In genomic region chr5:164186550-164186949, GRCh38 we compare ENCODE assay signal across 26 cellular contexts.
"Had no signal": no experiment of that assay in that cellular context is flagged by ENCODE, and none has a peak within 500 bp of the region (broad histone marks: within the 10 kb centered on the region; RNA-seq: fewer than 3 reads in every experiment).

No MANE protein-coding gene starts in this region.

- H3K4me2 ChIP-seq: hepatocyte had no signal

- H3K36me3 ChIP-seq: colonic mucosa, esophagus muscularis mucosa, gastroesophageal sphincter, heart left ventricle, left lung, lower lobe of right lung had no signal

- H3K36me3 Mint-ChIP-seq: immature natural killer cell, mesothelial cell of epicardium, naive B cell had no signal

- H3K4me1 Mint-ChIP-seq: immature natural killer cell, naive B cell had no signal

- H3K27me3 Mint-ChIP-seq: dendritic cell treated with granulocyte-macrophage colony-stimulating factor and Interleukin-4, amounts not matched to agents 40 ng/mL and 50 ng/mL, for 4 days; effector memory CD8-positive, alpha-beta T cell had no signal

- H3K4me1 ChIP-seq: colonic mucosa, foreskin keratinocyte, gastroesophageal sphincter, left lung, lower lobe of right lung had no signal

- ATAC-seq: effector memory CD8-positive, alpha-beta T cell; foreskin keratinocyte; gastroesophageal sphincter; heart left ventricle; left lung; left ventricle myocardium superior; lower lobe of right lung; mucosa of descending colon had no signal

- H2AFZ ChIP-seq: hepatocyte had no signal

- H3K4me3 ChIP-seq: colonic mucosa, esophagus muscularis mucosa, gastroesophageal sphincter, heart left ventricle, hepatocyte, left lung, lower lobe of right lung, mucosa of descending colon had no signal

- H3K79me2 ChIP-seq: hepatocyte had no signal

- H3K27ac ChIP-seq: colonic mucosa, esophagus muscularis mucosa, foreskin keratinocyte, gastroesophageal sphincter, heart left ventricle, hepatocyte, left lung, lower lobe of right lung had no signal

- H3K9me3 Mint-ChIP-seq: dendritic cell treated with granulocyte-macrophage colony-stimulating factor and Interleukin-4, amounts not matched to agents 40 ng/mL and 50 ng/mL, for 4 days; endodermal cell; mesothelial cell of epicardium; naive B cell had no signal

- H3K27ac Mint-ChIP-seq: dendritic cell treated with granulocyte-macrophage colony-stimulating factor and Interleukin-4, amounts not matched to agents 40 ng/mL and 50 ng/mL, for 4 days; effector memory CD8-positive, alpha-beta T cell; endodermal cell; immature natural killer cell; mesothelial cell of epicardium had no signal

- H3K27me3 ChIP-seq: colonic mucosa, esophagus muscularis mucosa, foreskin keratinocyte, gastroesophageal sphincter, heart left ventricle, hepatocyte, left lung had no signal

- H3K9me3 ChIP-seq: colonic mucosa, esophagus muscularis mucosa, gastroesophageal sphincter, heart left ventricle, left lung, lower lobe of right lung, mucosa of descending colon had no signal

- H3K4me3 Mint-ChIP-seq: dendritic cell treated with granulocyte-macrophage colony-stimulating factor and Interleukin-4, amounts not matched to agents 40 ng/mL and 50 ng/mL, for 4 days; effector memory CD8-positive, alpha-beta T cell; endodermal cell; immature natural killer cell; mesothelial cell of epicardium; naive B cell had no signal

- DNase-seq: colonic mucosa; cortex of kidney; effector CD8-positive, alpha-beta T cell; effector memory CD8-positive, alpha-beta T cell; endodermal cell; foreskin keratinocyte; heart left ventricle; hypothalamus; immature natural killer cell; islet precursor cell; kidney; kidney glomerular epithelial cell; left lung; left ventricle myocardium superior; lower lobe of right lung; mesenchymal stem cell; mucosa of descending colon; naive B cell had no signal

- FAIRE-seq: endometrium, endothelial cell of umbilical vein, frontal cortex, kidney had no signal
